8 cellular contexts compared by ENCODE assay signal in the genomic region with DNA sequence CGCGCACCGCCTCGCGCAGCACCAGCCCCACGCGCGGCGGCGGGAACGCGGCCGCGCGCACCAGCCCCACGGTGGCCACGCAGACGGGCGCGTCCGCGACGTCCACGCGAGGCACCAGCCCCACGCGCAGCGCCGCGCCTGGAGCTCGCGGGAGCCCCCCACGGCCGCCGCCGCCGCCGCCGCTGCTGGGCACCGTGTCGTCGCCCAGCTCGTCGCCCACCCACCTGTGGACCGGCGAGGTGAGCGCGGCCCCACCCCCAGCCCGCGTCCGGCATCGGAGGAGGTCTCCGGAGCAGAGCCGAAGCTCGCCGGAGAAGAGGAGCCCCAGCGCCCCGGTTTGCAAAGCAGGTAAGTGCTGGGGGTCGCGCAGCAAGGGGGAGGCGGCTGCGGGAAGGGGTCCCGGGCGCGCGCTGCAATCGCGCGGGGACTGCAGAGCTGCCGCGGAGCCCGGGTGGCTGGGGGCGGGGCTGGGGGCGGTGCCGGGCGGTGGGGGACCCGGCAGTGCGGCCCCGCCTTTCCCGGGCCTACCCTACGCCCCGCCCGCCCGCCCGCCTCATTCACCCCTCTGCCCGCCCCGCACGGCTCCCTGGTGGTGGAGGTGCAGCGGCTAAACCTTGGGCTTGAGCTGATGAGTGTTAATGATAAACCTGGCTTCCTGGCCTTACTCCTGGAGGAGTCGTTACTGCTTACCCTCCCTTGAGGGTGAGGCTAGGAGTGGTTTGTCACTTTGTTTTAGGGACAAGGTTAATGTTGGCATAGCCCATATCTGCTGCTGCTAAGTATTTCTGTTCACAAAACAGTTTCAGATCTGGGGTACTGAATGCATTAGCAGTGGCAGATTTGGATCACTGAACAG. TPM values are rescaled to one million over a fixed set of nuclear protein-coding genes. Genes with fewer than 3 reads are reported as not detected.
A peak's percentile ranks its signal among the peaks of the same experiment; 100 is the strongest.
DNase-seq lines count a peak whose midpoint lies in the region; ATAC-seq and TF ChIP-seq lines count a peak whose summit lies in the region.

No MANE protein-coding gene starts in this region.

- H3K4me2 ChIP-seq in trophoblast cell (ENCODE audit: low read length) = peak overlapping the region; percentile 85

- in situ Hi-C loops in transverse colon (cut with MboI; ENCODE audit: low pct_ligation_motif_present in 1 of 4, low pct_unique_long_range_greater_than_20kb in 1 of 4, low sequenced_read_pairs in 3 of 4) = no loop called here

- no peaks in the 10 kb centered on the region for H3K9me3 Mint-ChIP-seq in activated naive CD8-positive, alpha-beta T cell treated with anti-CD3 and anti-CD28 coated beads for 36 hours

- H3K9me3 ChIP-seq in trophoblast cell (ENCODE audit: insufficient read depth, low read depth, low read length) (no peaks in the 10 kb centered on the region), transverse colon (no peaks in the 10 kb centered on the region)

- H3K14ac ChIP-seq in trophoblast cell (ENCODE audit: low read length) = peak overlapping the region; percentile 88

- DNase-seq in GM12865 (ENCODE audit: low read depth) (peak; percentile 81), NAMALWA (ENCODE audit: low spot score) (peak; percentile 90), SKM-1 treated with dmso at 0.1 percent for 144 hours (lab: John Stamatoyannopoulos, UW; ENCODE audit: unreplicated experiment) (peak; percentile 71), Right ventricle myocardium superior (peak; percentile 85), trophoblast cell (peak; percentile 67 to 80), transverse colon (peak; percentile 91)
- DNase-seq in activated naive CD8-positive, alpha-beta T cell treated with anti-CD3 and anti-CD28 coated beads for 36 hours = peak; percentile 87

- H3K18ac ChIP-seq in trophoblast cell (ENCODE audit: low read length) = peak overlapping the region; percentile 77

- H3K27me3 Mint-ChIP-seq in activated naive CD8-positive, alpha-beta T cell treated with anti-CD3 and anti-CD28 coated beads for 36 hours = no peaks in the 10 kb centered on the region

- no peaks in the 10 kb centered on the region for H3K27me3 ChIP-seq in trophoblast cell (ENCODE audit: insufficient read depth, low read length)
- no peaks in the 10 kb centered on the region for H3K27me3 ChIP-seq in transverse colon

- H3K23ac ChIP-seq in trophoblast cell (ENCODE audit: low read length) = no peak overlapping the region

- TF ChIP-seq POLR2A in transverse colon (IDR thresholded peaks at IDR 0.05) = peak; percentile 90

- no peak overlapping the region for H2BK12ac ChIP-seq in trophoblast cell (ENCODE audit: low read length)

- H3K4me3 Mint-ChIP-seq in activated naive CD8-positive, alpha-beta T cell treated with anti-CD3 and anti-CD28 coated beads for 36 hours = peak overlapping the region; percentile 92

- no CpG with 5 or more reads among the region's 90 CpGs for WGBS in trophoblast cell (ENCODE audit: extremely low coverage, insufficient coverage, insufficient read length)
- WGBS in transverse colon (ENCODE audit: low coverage in 1 of 2), 2 donors = 1% methylated on average over 50 of the region's 90 CpGs; no CpG with 5 or more reads in 1 of the 2 donors

- H3K79me2 ChIP-seq in trophoblast cell (ENCODE audit: control insufficient read depth, insufficient read depth, low read length, poor library complexity) = peaks cover 3% of the 10 kb centered on the region

- no peak overlapping the region for H2AK5ac ChIP-seq in trophoblast cell (ENCODE audit: low read length)

- H2BK120ac ChIP-seq in trophoblast cell (ENCODE audit: insufficient read depth, low read length, poor library complexity) = peak overlapping the region; percentile 41

- peaks cover 5% of the 10 kb centered on the region for H3K79me1 ChIP-seq in trophoblast cell (ENCODE audit: low read length)

- H3K4ac ChIP-seq in trophoblast cell (ENCODE audit: low read depth, low read length) = no peak overlapping the region

- H3K27ac ChIP-seq in trophoblast cell (ENCODE audit: low read depth, low read length) = peak overlapping the region; percentile 72
- peak overlapping the region; percentile 91 to 99 (median 96) for H3K27ac ChIP-seq in transverse colon

- peak overlapping the region; percentile 34 for H2BK5ac ChIP-seq in trophoblast cell (ENCODE audit: low read depth, low read length, poor library complexity)

- H3K4me1 ChIP-seq in trophoblast cell (ENCODE audit: control insufficient read depth in 1 of 2, insufficient read depth in 2 of 2, low read length in 2 of 2) (no peaks in the 10 kb centered on the region), transverse colon (peaks cover 0 to 35% (median 24%) of the 10 kb centered on the region in 4 donors)

- H3K4me3 ChIP-seq in GM12865 (ENCODE audit: low read depth, low read length) (peak overlapping the region; percentile 89), trophoblast cell (ENCODE audit: low read depth, low read length) (peak overlapping the region; percentile 88), transverse colon (peak overlapping the region; percentile 73 to 100 (median 92))

- peak overlapping the region; percentile 63 for H4K8ac ChIP-seq in trophoblast cell (ENCODE audit: low read depth, low read length)

- peaks cover 48% of the 10 kb centered on the region for H3K4me1 Mint-ChIP-seq in activated naive CD8-positive, alpha-beta T cell treated with anti-CD3 and anti-CD28 coated beads for 36 hours

- peak overlapping the region; percentile 93 for H3K27ac Mint-ChIP-seq in activated naive CD8-positive, alpha-beta T cell treated with anti-CD3 and anti-CD28 coated beads for 36 hours

- H3K36me3 ChIP-seq in trophoblast cell (ENCODE audit: control insufficient read depth in 1 of 2, insufficient read depth in 2 of 2, low read length in 2 of 2) (no peaks in the 10 kb centered on the region), transverse colon (no peaks in the 10 kb centered on the region)

- TF ChIP-seq EP300 in transverse colon (IDR thresholded peaks at IDR 0.05; ENCODE audit: low read depth) = no peak

- peak overlapping the region; percentile 89 for H2AFZ ChIP-seq in trophoblast cell (ENCODE audit: insufficient read depth, low read length, poor library complexity)

- peaks cover 17% of the 10 kb centered on the region for H3K36me3 Mint-ChIP-seq in activated naive CD8-positive, alpha-beta T cell treated with anti-CD3 and anti-CD28 coated beads for 36 hours

- peak overlapping the region; percentile 82 for H4K91ac ChIP-seq in trophoblast cell (ENCODE audit: low read depth, low read length)

- H4K12ac ChIP-seq in trophoblast cell (ENCODE audit: low read depth, low read length) = peak overlapping the region; percentile 70

- ATAC-seq in HG02571 (IDR thresholded peaks at IDR 0.05; ENCODE audit: unreplicated experiment) (peak; percentile 47), Right ventricle myocardium superior (ENCODE audit: poor library complexity) (peak; percentile 81)

- H3K9ac ChIP-seq in trophoblast cell (ENCODE audit: low read length) = peak overlapping the region; percentile 73

- intact Hi-C loops in Right ventricle myocardium superior (cut with DNase I) = no loop called here
- intact Hi-C loops in transverse colon (cut with DNase I; ENCODE audit: low total_unique reads) = no loop called here

- TF ChIP-seq CTCF in GM12865 (IDR thresholded peaks at IDR 0.05; ENCODE audit: insufficient read depth, low read depth, low read length, missing control alignments) (no peak), transverse colon (IDR thresholded peaks at IDR 0.05) (no peak)

RNA-seq across cellular contexts. Expression of a gene that starts 0.9 kb away (rescaled TPM):
- 10 to 100 TPM; 23.4 to 25.0 TPM for total RNA-seq in activated naive CD8-positive, alpha-beta T cell treated with anti-CD3 and anti-CD28 coated beads for 36 hours
- total RNA-seq in Right ventricle myocardium superior = 2.3 TPM
- 3.9 and 4.1 TPM in 2 replicates for polyA plus RNA-seq in trophoblast cell (2013)
- 10 to 100 TPM; 11.1 to 21.3 (median 18.1) TPM for total RNA-seq in transverse colon

Comparison
In these comparisons a context has a peak if more than half of its experiments do, and no peak if none do; other contexts are left out.
1. Peak in every context shown above with its lines: DNase-seq, ATAC-seq, H3K4me3 ChIP-seq and H3K27ac ChIP-seq.